ENCODE assay signal across 13 cellular contexts in the genomic region with DNA sequence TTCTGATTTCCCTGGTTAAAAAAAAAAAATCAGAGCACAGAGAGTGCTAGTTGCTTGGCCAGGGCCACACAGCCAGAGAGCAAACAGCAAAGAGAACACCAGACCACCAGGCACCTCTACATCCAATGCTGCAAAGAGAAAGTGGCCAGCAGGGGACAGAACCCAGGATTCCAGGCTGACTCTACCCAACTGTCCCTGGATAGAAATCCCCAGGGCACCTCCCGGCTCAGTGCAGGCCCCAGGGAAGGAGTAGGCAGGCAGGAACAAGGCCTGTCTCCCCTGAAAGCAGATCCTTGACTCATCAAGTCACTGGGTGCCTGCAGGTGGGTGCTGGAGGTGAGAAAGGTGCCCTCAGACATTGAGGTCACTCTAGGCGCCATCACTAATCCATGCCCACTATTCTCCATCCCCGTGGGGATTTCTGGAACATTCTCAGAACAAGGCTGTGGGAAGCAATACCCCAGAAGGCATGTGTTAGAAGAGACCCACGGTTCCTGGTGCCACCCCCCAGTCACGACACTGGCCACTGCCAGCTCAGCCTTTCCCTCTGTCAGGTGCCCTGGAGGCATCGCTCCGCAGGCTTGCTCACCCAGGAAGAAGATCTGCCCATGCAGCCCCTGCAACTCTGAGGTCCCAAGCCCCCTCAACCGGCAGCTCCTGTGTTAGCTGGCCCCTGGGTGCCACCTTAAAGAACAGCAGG.
DNase-seq lines count a peak whose midpoint lies in the region; ATAC-seq, FAIRE-seq and TF ChIP-seq lines count a peak whose summit lies in the region.
"Had no signal": no experiment of that assay in that cellular context is flagged by ENCODE, and none has a peak within 500 bp of the region (broad histone marks: within the 10 kb centered on the region; RNA-seq: fewer than 3 reads in every experiment).

No MANE protein-coding gene starts in this region.

- H2BK5ac ChIP-seq in H9 (ENCODE audit: insufficient read length, low read length) (no peak overlapping the region), H1 (ENCODE audit: low read depth, low read length) (no peak overlapping the region)

- H3K4me1 ChIP-seq in H9 (ENCODE audit: insufficient read depth, low read length) (no peaks in the 10 kb centered on the region), H1 (replicated peaks in 1 of 4; ENCODE audit: control insufficient read depth in 3 of 4, insufficient read depth in 4 of 4, low read length in 3 of 4) (no peaks in the 10 kb centered on the region), lower lobe of right lung (no peaks in the 10 kb centered on the region), small intestine (ENCODE audit: control insufficient read depth in 2 of 2, insufficient read depth in 1 of 2, low read depth in 1 of 2, low read length in 1 of 2) (no peaks in the 10 kb centered on the region)

- H3K9me3 ChIP-seq in H9 (ENCODE audit: control insufficient read depth, low read depth, low read length) (no peaks in the 10 kb centered on the region), H1 (ENCODE audit: insufficient read depth in 2 of 2, low read depth in 1 of 2, low read length in 1 of 2) (no peaks in the 10 kb centered on the region), lower lobe of right lung (no peaks in the 10 kb centered on the region), small intestine (ENCODE audit: control insufficient read depth, low read depth) (no peaks in the 10 kb centered on the region)

- no peak overlapping the region for H3K56ac ChIP-seq in H9 (ENCODE audit: insufficient read length, low read depth, low read length)
- no peak overlapping the region for H3K56ac ChIP-seq in H1 (replicated peaks; ENCODE audit: insufficient read length, low read depth, low read length)

- H3K36me3 ChIP-seq in H1 (ENCODE audit: control insufficient read depth in 2 of 4, insufficient read depth in 4 of 4, low read length in 3 of 4) (no peaks in the 10 kb centered on the region), lower lobe of right lung (no peaks in the 10 kb centered on the region), small intestine (ENCODE audit: control insufficient read depth in 2 of 2, insufficient read depth in 2 of 2, low read length in 2 of 2) (no peaks in the 10 kb centered on the region)

- no peak for TF ChIP-seq POLR2A in H1 (IDR thresholded peaks at IDR 0.05; ENCODE audit: control extremely low read depth in 1 of 2, low read depth in 2 of 2, low read length in 2 of 2)

- H2BK120ac ChIP-seq in H9 (ENCODE audit: low read depth, low read length, poor library complexity, severe bottlenecking) (no peak overlapping the region), H1 (replicated peaks; ENCODE audit: low read depth, low read length) (no peak overlapping the region)

- H4K91ac ChIP-seq in H9 (ENCODE audit: insufficient read length, low read depth, low read length), result no peak overlapping the region
- H4K91ac ChIP-seq in H1 (replicated peaks; ENCODE audit: insufficient read length, low read length), result no peak overlapping the region

- WGBS in H9 (ENCODE audit: extremely low coverage, insufficient read length, low lambda C conversion rate), result no CpG with 5 or more reads among the region's 8 CpGs
- WGBS in H1 (ENCODE audit: extremely low coverage in 1 of 2, insufficient coverage in 1 of 2, insufficient read length in 1 of 2, insufficient replicate concordance in 2 of 2, low coverage in 1 of 2, low lambda C conversion rate in 2 of 2, missing lambda C conversion rate in 1 of 2), 2 experiments, result 84% methylated on average over 7 of the region's 8 CpGs; no CpG with 5 or more reads in 1 of the 2 experiments
- 69 to 78% (median 74%) methylated on average over 8 of the region's 8 CpGs for WGBS in small intestine, 3 donors

- no peak overlapping the region for H3T11ph ChIP-seq in H9 (ENCODE audit: low read length)

- FAIRE-seq in H1 (lab: Jason Lieb, UNC), result no peak
- FAIRE-seq in small intestine (lab: Jason Lieb, UNC), result no peak
- FAIRE-seq: A204.1, GM12878 had no signal

- H4K8ac ChIP-seq in H9 (replicated peaks; ENCODE audit: insufficient read length, low read depth, low read length), result no peak overlapping the region
- peak overlapping the region; percentile 86; the same call in 1 of the 2 replicates for H4K8ac ChIP-seq in H1 (ENCODE audit: extremely low read depth, insufficient read depth, low read length)

- H2AFZ ChIP-seq in H9 (ENCODE audit: low read length), result no peak overlapping the region
- H2AFZ ChIP-seq in H1 (ENCODE audit: low read length), result no peak overlapping the region

- H2BK15ac ChIP-seq in H9 (ENCODE audit: low read depth, low read length), result no peak overlapping the region
- no peak overlapping the region for H2BK15ac ChIP-seq in H1 (ENCODE audit: low read length)

- H3K36me3 Mint-ChIP-seq in H9 (ENCODE audit: insufficient read depth in 1 of 3, low read depth in 3 of 3) (no peaks in the 10 kb centered on the region; a peak in 1 of 7 replicates), endothelial cell (ENCODE audit: low read depth, unreplicated experiment) (no peaks in the 10 kb centered on the region)
- H3K36me3 Mint-ChIP-seq: CD4-positive, alpha-beta memory T cell had no signal

- no peaks in the 10 kb centered on the region for H3K27me3 ChIP-seq in H9 (ENCODE audit: insufficient read depth, low read length)
- no peaks in the 10 kb centered on the region for H3K27me3 ChIP-seq in H1 (replicated peaks in 1 of 4; ENCODE audit: control insufficient read depth in 3 of 4, extremely low read depth in 1 of 4, insufficient read depth in 3 of 4, low read length in 3 of 4)
- H3K27me3 ChIP-seq in lower lobe of right lung (ENCODE audit: low read depth), result no peaks in the 10 kb centered on the region
- no peaks in the 10 kb centered on the region for H3K27me3 ChIP-seq in small intestine (ENCODE audit: control insufficient read depth in 2 of 2, insufficient read depth in 2 of 2, low read length in 2 of 2)

- no peak overlapping the region for H4K5ac ChIP-seq in H9 (ENCODE audit: insufficient read length, low read depth, low read length)
- no peak overlapping the region for H4K5ac ChIP-seq in H1 (ENCODE audit: insufficient read length, low read depth, low read length)

- TF ChIP-seq EP300 in H1 (IDR thresholded peaks at IDR 0.05; ENCODE audit: borderline replicate concordance in 1 of 2, low read depth in 2 of 2, low read length in 2 of 2), result no peak

- CTCF ChIA-PET in H1 (lab: Charles Lee; ENCODE audit: partially characterized antibody), result interaction anchor here (0.6 to 2.1 kb wide), 8 partner anchors 15 to 149 kb away, joined by 3 to 5 read pairs (median 4); no protein-coding TSS in a partner anchor

- H3K23ac ChIP-seq in H9 (ENCODE audit: insufficient read length, low read depth, low read length) (no peak overlapping the region), H1 (ENCODE audit: insufficient read length) (no peak overlapping the region)

- H3K18ac ChIP-seq in H9 (ENCODE audit: insufficient read length, low read depth, low read length) (no peak overlapping the region), H1 (ENCODE audit: extremely low read depth, low read length) (no peak overlapping the region)

- peaks cover 13% of the 10 kb centered on the region for H3K27me3 Mint-ChIP-seq in H9 (ENCODE audit: low read depth)
- peaks cover 8% of the 10 kb centered on the region for H3K27me3 Mint-ChIP-seq in endothelial cell (ENCODE audit: unreplicated experiment)

- H3K4me3 ChIP-seq in H1 (ENCODE audit: extremely low read depth in 1 of 4, insufficient read depth in 2 of 4, low read depth in 3 of 4, low read length in 4 of 4), result no peak overlapping the region
- H3K4me3 ChIP-seq in lower lobe of right lung, result no peak overlapping the region
- no peak overlapping the region for H3K4me3 ChIP-seq in small intestine (ENCODE audit: low read depth in 1 of 2, low read length in 2 of 2)
- H3K4me3 ChIP-seq: GM12878 had no signal

- H3K4ac ChIP-seq in H9 (ENCODE audit: low read depth, low read length) (no peak overlapping the region), H1 (replicated peaks; ENCODE audit: insufficient read length, low read depth, low read length) (no peak overlapping the region)

- H3K23me2 ChIP-seq in H9 (ENCODE audit: insufficient read length, low read depth, low read length, poor library complexity, severe bottlenecking), result no peaks in the 10 kb centered on the region
- no peaks in the 10 kb centered on the region for H3K23me2 ChIP-seq in H1 (ENCODE audit: low read depth, low read length)

- no peaks in the 10 kb centered on the region for H3K79me2 ChIP-seq in H9 (ENCODE audit: insufficient read depth, low read length)
- H3K79me2 ChIP-seq in H1 (ENCODE audit: control insufficient read depth in 1 of 2, insufficient read depth in 2 of 2, low read length in 2 of 2), result no peaks in the 10 kb centered on the region

- POLR2A ChIA-PET in H1 (lab: Charles Lee; ENCODE audit: partially characterized antibody), result no interaction called here

- H4K20me1 ChIP-seq in H9 (ENCODE audit: control insufficient read depth, insufficient read depth, insufficient read length) (no peaks in the 10 kb centered on the region), H1 (replicated peaks in 1 of 2; ENCODE audit: control insufficient read depth in 1 of 2, insufficient read depth in 2 of 2, low read length in 2 of 2) (no peaks in the 10 kb centered on the region)

- H3K79me1 ChIP-seq in H9 (ENCODE audit: insufficient read depth, low read depth, low read length, poor library complexity, severe bottlenecking) (no peaks in the 10 kb centered on the region), H1 (ENCODE audit: low read depth, low read length) (no peaks in the 10 kb centered on the region)

- H2BK20ac ChIP-seq in H9 (ENCODE audit: low read depth, low read length, poor library complexity, severe bottlenecking) (no peak overlapping the region), H1 (ENCODE audit: low read length) (no peak overlapping the region)

- H3K4me2 ChIP-seq in H9 (ENCODE audit: insufficient read depth, insufficient read length, low read length) (no peak overlapping the region), H1 (ENCODE audit: insufficient read depth in 1 of 2, low read depth in 2 of 2, low read length in 2 of 2) (no peak overlapping the region)

- no peak overlapping the region for H2BK12ac ChIP-seq in H9 (ENCODE audit: insufficient read length, low read depth, low read length)
- H2BK12ac ChIP-seq in H1 (ENCODE audit: low read depth, low read length), result no peak overlapping the region

- no peak for ATAC-seq in lower lobe of right lung
- no peak for ATAC-seq in HG02884 (IDR thresholded peaks at IDR 0.05; ENCODE audit: unreplicated experiment)
- ATAC-seq: GM12878 had no signal

- H3K9me3 Mint-ChIP-seq in H9 (no peaks in the 10 kb centered on the region), endothelial cell (ENCODE audit: unreplicated experiment) (no peaks in the 10 kb centered on the region)
- H3K9me3 Mint-ChIP-seq: CD4-positive, alpha-beta memory T cell had no signal

- peak; percentile 7 to 32; a peak in 1 of 4 replicates for TF ChIP-seq RAD21 in H1 (IDR thresholded peaks at IDR 0.05 in 1 of 2, conservative IDR thresholded peaks at IDR 0.05 in 1 of 2; ENCODE audit: low read depth in 2 of 2, low read length in 2 of 2)

- no peak overlapping the region for H2AK5ac ChIP-seq in H9 (ENCODE audit: insufficient read length, low read length)
- H2AK5ac ChIP-seq in H1 (ENCODE audit: low read depth, low read length), result no peak overlapping the region

- TF ChIP-seq CTCF in H9 (conservative IDR thresholded peaks at IDR 0.05) (peak; percentile 35; the same call in 2 of the 3 replicates), H1 (IDR thresholded peaks at IDR 0.05; ENCODE audit: control extremely low read depth in 1 of 3, insufficient read depth in 1 of 3, low read depth in 1 of 3, low read length in 3 of 3) (peak in 2 of 3 experiments; percentile 19 to 43; a peak in 2 of 4 replicates), lower lobe of right lung (IDR thresholded peaks at IDR 0.05) (no peak), endothelial cell (IDR thresholded peaks at IDR 0.05; ENCODE audit: unreplicated experiment) (no peak)

- H3K4me1 Mint-ChIP-seq in H9 (no peaks in the 10 kb centered on the region; a peak in 1 of 4 replicates), endothelial cell (ENCODE audit: unreplicated experiment) (no peaks in the 10 kb centered on the region)
- H3K4me1 Mint-ChIP-seq: B cell; CD4-positive, alpha-beta memory T cell had no signal

- H3K4me3 Mint-ChIP-seq in H9, result no peak overlapping the region
- no peak overlapping the region for H3K4me3 Mint-ChIP-seq in endothelial cell (ENCODE audit: unreplicated experiment)
- H3K4me3 Mint-ChIP-seq: B cell; CD4-positive, alpha-beta memory T cell had no signal

- DNase-seq in H9 (no peak), H1 (ENCODE audit: low read depth in 1 of 2, low spot score in 2 of 2) (no peak), lower lobe of right lung (peak; percentile 15), small intestine (no peak), MV-4-11 (lab: John Stamatoyannopoulos, UW) (no peak), endothelial cell (ENCODE audit: low spot score) (no peak)
- DNase-seq: CD4-positive, alpha-beta memory T cell; DMS79 had no signal

- intact Hi-C loops in lower lobe of right lung (cut with DNase I), result no loop called here

- H3K27ac Mint-ChIP-seq in H9, result no peak overlapping the region; a peak in 1 of 7 replicates
- no peak overlapping the region for H3K27ac Mint-ChIP-seq in endothelial cell (ENCODE audit: unreplicated experiment)
- H3K27ac Mint-ChIP-seq: B cell; CD4-positive, alpha-beta memory T cell had no signal

- H3K9ac ChIP-seq in H9 (ENCODE audit: extremely low read depth, insufficient read length, low read length), result no peak overlapping the region
- H3K9ac ChIP-seq in H1 (replicated peaks in 1 of 4; ENCODE audit: extremely low read depth in 1 of 4, low read depth in 3 of 4, low read length in 3 of 4), result no peak overlapping the region; a peak in 2 of 7 replicates

- H3K14ac ChIP-seq in H9 (ENCODE audit: insufficient read depth, low read length) (no peak overlapping the region), H1 (ENCODE audit: insufficient read length) (no peak overlapping the region)

- H3K27ac ChIP-seq in H9 (ENCODE audit: insufficient read length, low read depth, low read length), result no peak overlapping the region
- H3K27ac ChIP-seq in H1 (ENCODE audit: low read depth, low read length), result no peak overlapping the region
- H3K27ac ChIP-seq in lower lobe of right lung, result no peak overlapping the region
- no peak overlapping the region for H3K27ac ChIP-seq in small intestine (ENCODE audit: low read depth in 1 of 2, low read length in 1 of 2)
- H3K27ac ChIP-seq: C4-2B had no signal

Comparison
In these comparisons a context has a peak if more than half of its experiments do, and no peak if none do; other contexts are left out.
1. CTCF ChIP-seq: peak in H9 (single experiment) and H1 (2 of 3); none in lower lobe of right lung (single experiment) and endothelial cell (single experiment).